In the genomic region with DNA sequence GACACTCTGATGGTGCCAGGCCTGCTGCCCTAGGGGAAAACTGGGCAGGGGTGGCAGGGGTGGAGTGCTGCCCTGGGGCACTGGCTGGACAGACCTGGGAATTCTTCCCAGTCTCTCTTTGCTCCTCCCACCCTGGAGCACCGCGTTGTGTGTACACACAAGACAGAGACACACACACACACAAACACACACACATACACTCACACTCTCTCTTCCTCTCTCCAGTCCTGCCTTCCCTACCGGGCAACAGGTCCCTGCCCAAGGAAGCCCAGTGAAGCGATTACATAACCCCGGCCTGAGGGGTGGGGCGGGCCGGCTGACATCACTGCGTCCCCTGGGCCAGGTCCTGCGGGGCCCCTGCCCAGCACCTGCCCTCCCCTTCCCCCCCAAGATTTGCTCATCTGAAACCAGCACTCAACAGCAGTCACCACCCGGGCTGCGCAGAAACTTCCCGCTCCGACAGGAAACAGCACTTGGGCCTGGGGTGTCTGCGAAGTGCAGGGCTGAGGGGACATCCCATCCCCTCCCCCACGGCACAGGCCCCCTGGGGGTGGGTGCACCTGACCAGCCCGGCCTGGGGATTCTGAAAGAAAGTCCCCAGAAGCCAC, we compare ENCODE assay signal across 8 cellular contexts. TPM values are rescaled to one million over a fixed set of nuclear protein-coding genes. Genes with fewer than 3 reads are reported as not detected.
DNase-seq lines count a peak whose midpoint lies in the region; ATAC-seq, FAIRE-seq and TF ChIP-seq lines count a peak whose summit lies in the region.

No MANE protein-coding gene starts in this region.

- no peaks in the 10 kb centered on the region for H3K36me3 Mint-ChIP-seq in activated naive CD4-positive, alpha-beta T cell treated with anti-CD3 and anti-CD28 coated beads, Interleukin-2, amount 50 U/mL, for 24 hours

- H3K27me3 Mint-ChIP-seq in activated naive CD4-positive, alpha-beta T cell treated with anti-CD3 and anti-CD28 coated beads, Interleukin-2, amount 50 U/mL, for 24 hours = no peaks in the 10 kb centered on the region

- H3K27ac ChIP-seq in vagina = peak overlapping the region; percentile 100

- H2AFZ ChIP-seq in neuron (ENCODE audit: low read depth, low read length) = no peak overlapping the region

- H3K27me3 ChIP-seq in neuron (ENCODE audit: insufficient read depth, low read length) (no peaks in the 10 kb centered on the region), vagina (no peaks in the 10 kb centered on the region)

- peak overlapping the region; percentile 82 for H3K4me3 ChIP-seq in GM08714 (ENCODE audit: low read length)
- peak overlapping the region; percentile 76 for H3K4me3 ChIP-seq in neuron (ENCODE audit: low read length)
- peak overlapping the region; percentile 93 to 99 for H3K4me3 ChIP-seq in vagina

- peak in 1 of 2 donors; percentile 62 for TF ChIP-seq POLR2A in vagina (IDR thresholded peaks at IDR 0.05)

- H3K4me1 ChIP-seq in neuron (ENCODE audit: insufficient read depth, low read length) (peaks cover 24% of the 10 kb centered on the region), vagina (peaks cover 85% of the 10 kb centered on the region)

- peaks cover 45% of the 10 kb centered on the region for H3K4me1 Mint-ChIP-seq in activated naive CD4-positive, alpha-beta T cell treated with anti-CD3 and anti-CD28 coated beads, Interleukin-2, amount 50 U/mL, for 24 hours

- TF ChIP-seq CTCF in vagina (IDR thresholded peaks at IDR 0.05) = no peak

- intact Hi-C loops in vagina (cut with DNase I) = no loop called here

- peak overlapping the region; percentile 80 for H3K27ac Mint-ChIP-seq in activated naive CD4-positive, alpha-beta T cell treated with anti-CD3 and anti-CD28 coated beads, Interleukin-2, amount 50 U/mL, for 24 hours

- no peak for FAIRE-seq in RCC 7860 (lab: Jason Lieb, UNC)

- H3K9me3 ChIP-seq in neuron (ENCODE audit: low read length) = no peaks in the 10 kb centered on the region
- no peaks in the 10 kb centered on the region for H3K9me3 ChIP-seq in vagina

- ATAC-seq in HG03280 (IDR thresholded peaks at IDR 0.05; ENCODE audit: unreplicated experiment) = peak; percentile 5

- H3K36me3 ChIP-seq in neuron (ENCODE audit: insufficient read depth, low read length) (peaks cover 28% of the 10 kb centered on the region), vagina (peaks cover 0 to 20% of the 10 kb centered on the region in 2 donors)

- DNase-seq in RCC 7860 (ENCODE audit: low spot score) (peak; percentile 77), glomerular visceral epithelial cell (ENCODE audit: extremely low spot score) (peak; percentile 91), vagina (ENCODE audit: extremely low spot score in 2 of 2) (no peak), NCI-H446 treated with DMSO at 0.1 percent for 48 hours (lab: John Stamatoyannopoulos, UW) (no peak)

- H3K9me3 Mint-ChIP-seq in activated naive CD4-positive, alpha-beta T cell treated with anti-CD3 and anti-CD28 coated beads, Interleukin-2, amount 50 U/mL, for 24 hours = no peaks in the 10 kb centered on the region

- peak overlapping the region; percentile 84 for H3K4me3 Mint-ChIP-seq in activated naive CD4-positive, alpha-beta T cell treated with anti-CD3 and anti-CD28 coated beads, Interleukin-2, amount 50 U/mL, for 24 hours

RNA-seq across cellular contexts. Expression of a gene that starts 1.2 kb away (rescaled TPM):
- total RNA-seq in vagina = 185 TPM

RNA-seq across cellular contexts. Expression of a gene that starts 34.3 kb away (rescaled TPM):
- 81.5 TPM for total RNA-seq in vagina

RNA-seq across cellular contexts. Expression of a gene that starts 46.3 kb away (rescaled TPM):
- total RNA-seq in vagina = 50.6 TPM

RNA-seq across cellular contexts. Expression of a gene that starts 46.9 kb away (rescaled TPM):
- 7.9 TPM for total RNA-seq in vagina

Comparison
In these comparisons a context has a peak if more than half of its experiments do, and no peak if none do; other contexts are left out.
1. DNase-seq: peak in RCC 7860 (single experiment) and glomerular visceral epithelial cell (single experiment); none in vagina (0 of 2) and NCI-H446 treated with DMSO at 0.1 percent for 48 hours (single experiment).
2. Peak in every context shown above with its lines, with median percentiles within 50 percentile points of each other: H3K4me3 ChIP-seq.